ENCODE assay signal across 23 cellular contexts in genomic region chr7:51265066-51265907, GRCh38. TPM values are rescaled to one million over a fixed set of nuclear protein-coding genes. Genes with fewer than 3 reads are reported as not detected.
A peak's percentile ranks its signal among the peaks of the same experiment; 100 is the strongest.
DNase-seq lines count a peak whose midpoint lies in the region; ATAC-seq and TF ChIP-seq lines count a peak whose summit lies in the region.
"Had no signal": no experiment of that assay in that cellular context is flagged by ENCODE, and none has a peak within 500 bp of the region (broad histone marks: within the 10 kb centered on the region; RNA-seq: fewer than 3 reads in every experiment).

No MANE protein-coding gene starts in this region.

- peak overlapping the region in 50 of 59 donors; percentile 4 to 100 (median 60) for H3K27ac ChIP-seq in dorsolateral prefrontal cortex
- H3K27ac ChIP-seq: BLaER1 treated with 17β-estradiol and CSF1 and Interleukin-3, amounts not matched to agents 10 nM and 100 nM; uterus had no signal

- no peak overlapping the region for H3K4me3 Mint-ChIP-seq in stimulated activated naive CD8-positive, alpha-beta T cell treated with anti-CD3 and anti-CD28 coated beads, Interleukin-15, amount 100 ng/mL, for 72 hours
- H3K4me3 Mint-ChIP-seq in neural crest cell = no peak overlapping the region
- H3K4me3 Mint-ChIP-seq in type B pancreatic cell = no peak overlapping the region
- H3K4me3 Mint-ChIP-seq in activated CD8-positive, alpha-beta T cell treated with anti-CD3 and anti-CD28 coated beads, Interleukin-2, amount 10 ng/mL, durations not matched to agents 7 days and 5 days = no peak overlapping the region
- H3K4me3 Mint-ChIP-seq: activated naive CD4-positive, alpha-beta T cell treated with anti-CD3 and anti-CD28 coated beads, Interleukin-2, amount 50 U/mL, for 24 hours; central memory CD8-positive, alpha-beta T cell had no signal

- no peaks in the 10 kb centered on the region for H3K9me3 Mint-ChIP-seq in stimulated activated naive CD8-positive, alpha-beta T cell treated with anti-CD3 and anti-CD28 coated beads, Interleukin-15, amount 100 ng/mL, for 72 hours
- no peaks in the 10 kb centered on the region for H3K9me3 Mint-ChIP-seq in neural crest cell
- H3K9me3 Mint-ChIP-seq in type B pancreatic cell = no peaks in the 10 kb centered on the region
- H3K9me3 Mint-ChIP-seq in activated CD8-positive, alpha-beta T cell treated with anti-CD3 and anti-CD28 coated beads, Interleukin-2, amount 10 ng/mL, durations not matched to agents 7 days and 5 days (ENCODE audit: insufficient read depth) = no peaks in the 10 kb centered on the region
- H3K9me3 Mint-ChIP-seq: activated naive CD4-positive, alpha-beta T cell treated with anti-CD3 and anti-CD28 coated beads, Interleukin-2, amount 50 U/mL, for 24 hours; central memory CD8-positive, alpha-beta T cell had no signal

- ATAC-seq in stimulated activated naive CD8-positive, alpha-beta T cell treated with anti-CD3 and anti-CD28 coated beads, Interleukin-15, amount 100 ng/mL, for 72 hours = peak; percentile 5
- ATAC-seq in stimulated activated naive CD8-positive, alpha-beta T cell treated with anti-CD3 and anti-CD28 coated beads, Interleukin-15, Interleukin-2, amounts not matched to agents 100 U/mL and 50 U/mL, for 24 hours = no peak
- no peak for ATAC-seq in activated CD8-positive, alpha-beta T cell treated with anti-CD3 and anti-CD28 coated beads, Interleukin-2, amount 10 ng/mL, durations not matched to agents 7 days and 5 days
- ATAC-seq: right cardiac atrium had no signal

- H3K27me3 ChIP-seq in dorsolateral prefrontal cortex = no peaks in the 10 kb centered on the region
- H3K27me3 ChIP-seq: BLaER1 treated with 17β-estradiol and CSF1 and Interleukin-3, amounts not matched to agents 10 nM and 100 nM; uterus had no signal

- no peak overlapping the region for H3K4me3 ChIP-seq in dorsolateral prefrontal cortex
- H3K4me3 ChIP-seq: BLaER1 treated with 17β-estradiol and CSF1 and Interleukin-3, amounts not matched to agents 10 nM and 100 nM; uterus had no signal

- no peaks in the 10 kb centered on the region for H3K4me1 Mint-ChIP-seq in stimulated activated naive CD8-positive, alpha-beta T cell treated with anti-CD3 and anti-CD28 coated beads, Interleukin-15, amount 100 ng/mL, for 72 hours
- H3K4me1 Mint-ChIP-seq in neural crest cell (no peaks in the 10 kb centered on the region), type B pancreatic cell (ENCODE audit: unreplicated experiment) (peaks cover 23% of the 10 kb centered on the region)
- peaks cover 4% of the 10 kb centered on the region for H3K4me1 Mint-ChIP-seq in activated CD8-positive, alpha-beta T cell treated with anti-CD3 and anti-CD28 coated beads, Interleukin-2, amount 10 ng/mL, durations not matched to agents 7 days and 5 days (ENCODE audit: low read depth)
- H3K4me1 Mint-ChIP-seq: activated naive CD4-positive, alpha-beta T cell treated with anti-CD3 and anti-CD28 coated beads, Interleukin-2, amount 50 U/mL, for 24 hours; central memory CD8-positive, alpha-beta T cell had no signal

- no peak for DNase-seq in stimulated activated naive CD8-positive, alpha-beta T cell treated with anti-CD3 and anti-CD28 coated beads, Interleukin-15, amount 100 ng/mL, for 72 hours
- DNase-seq in stimulated activated naive CD8-positive, alpha-beta T cell treated with anti-CD3 and anti-CD28 coated beads, Interleukin-15, Interleukin-2, amounts not matched to agents 100 U/mL and 50 U/mL, for 24 hours = no peak
- DNase-seq in dorsolateral prefrontal cortex (no peak), neural crest cell (ENCODE audit: low read depth, low spot score) (no peak), type B pancreatic cell (ENCODE audit: extremely low spot score, unreplicated experiment) (no peak), HEK293T (ENCODE audit: extremely low spot score) (no peak), activated gamma-delta T cell treated with Interleukin-2 at 50 U/mL for 16 hours (no peak)
- DNase-seq in activated CD8-positive, alpha-beta T cell treated with anti-CD3 and anti-CD28 coated beads, Interleukin-2, amount 10 ng/mL, durations not matched to agents 7 days and 5 days = no peak
- DNase-seq: ACHN; activated CD4-positive, alpha-beta T cell treated with anti-CD3 and anti-CD28 coated beads for 4 hours; hypothalamus; KBM-7; mammary epithelial cell; MM.1S; NCI-H1417 treated with DMSO at 0.1 percent for 48 hours; OCI-M1; right cardiac atrium; T-helper 1 cell; uterus had no signal

- POLR2A ChIA-PET in HEK293T (lab: Yijun Ruan, JAX) = no interaction called here
- POLR2A ChIA-PET in activated CD8-positive, alpha-beta T cell treated with anti-CD3 and anti-CD28 coated beads, Interleukin-2, amount 10 ng/mL, durations not matched to agents 7 days and 5 days (lab: Charles Lee) = no interaction called here

- H3K27ac Mint-ChIP-seq in stimulated activated naive CD8-positive, alpha-beta T cell treated with anti-CD3 and anti-CD28 coated beads, Interleukin-15, amount 100 ng/mL, for 72 hours = no peak overlapping the region
- peak overlapping the region; percentile 12 for H3K27ac Mint-ChIP-seq in neural crest cell (ENCODE audit: unreplicated experiment)
- peak overlapping the region; percentile 56 for H3K27ac Mint-ChIP-seq in type B pancreatic cell
- H3K27ac Mint-ChIP-seq in activated CD8-positive, alpha-beta T cell treated with anti-CD3 and anti-CD28 coated beads, Interleukin-2, amount 10 ng/mL, durations not matched to agents 7 days and 5 days = no peak overlapping the region
- H3K27ac Mint-ChIP-seq: activated naive CD4-positive, alpha-beta T cell treated with anti-CD3 and anti-CD28 coated beads, Interleukin-2, amount 50 U/mL, for 24 hours had no signal

- CTCF ChIA-PET in HEK293T (lab: Yijun Ruan, JAX) = no interaction called here
- CTCF ChIA-PET in activated CD8-positive, alpha-beta T cell treated with anti-CD3 and anti-CD28 coated beads, Interleukin-2, amount 10 ng/mL, durations not matched to agents 7 days and 5 days (lab: Charles Lee) = no interaction called here

- no peaks in the 10 kb centered on the region for H3K27me3 Mint-ChIP-seq in stimulated activated naive CD8-positive, alpha-beta T cell treated with anti-CD3 and anti-CD28 coated beads, Interleukin-15, amount 100 ng/mL, for 72 hours
- peaks cover 2% of the 10 kb centered on the region for H3K27me3 Mint-ChIP-seq in neural crest cell (ENCODE audit: low read depth)
- no peaks in the 10 kb centered on the region for H3K27me3 Mint-ChIP-seq in type B pancreatic cell
- no peaks in the 10 kb centered on the region for H3K27me3 Mint-ChIP-seq in activated CD8-positive, alpha-beta T cell treated with anti-CD3 and anti-CD28 coated beads, Interleukin-2, amount 10 ng/mL, durations not matched to agents 7 days and 5 days (ENCODE audit: low read depth)
- H3K27me3 Mint-ChIP-seq: activated naive CD4-positive, alpha-beta T cell treated with anti-CD3 and anti-CD28 coated beads, Interleukin-2, amount 50 U/mL, for 24 hours had no signal

- no peak for TF ChIP-seq CTCF in dorsolateral prefrontal cortex (IDR thresholded peaks at IDR 0.05 in 54 of 56, conservative IDR thresholded peaks at IDR 0.05 in 2 of 56; ENCODE audit: low read depth in 1 of 56, partially characterized antibody in 56 of 56)
- TF ChIP-seq CTCF in neural crest cell (conservative IDR thresholded peaks at IDR 0.05) = no peak
- TF ChIP-seq CTCF in type B pancreatic cell (conservative IDR thresholded peaks at IDR 0.05) = no peak

- intact Hi-C loops in dorsolateral prefrontal cortex (cut with DNase I) = no loop called here

- H3K36me3 Mint-ChIP-seq in neural crest cell (ENCODE audit: low read depth) (no peaks in the 10 kb centered on the region), type B pancreatic cell (no peaks in the 10 kb centered on the region)
- H3K36me3 Mint-ChIP-seq in activated CD8-positive, alpha-beta T cell treated with anti-CD3 and anti-CD28 coated beads, Interleukin-2, amount 10 ng/mL, durations not matched to agents 7 days and 5 days (ENCODE audit: low read depth) = no peaks in the 10 kb centered on the region
- H3K36me3 Mint-ChIP-seq: activated naive CD4-positive, alpha-beta T cell treated with anti-CD3 and anti-CD28 coated beads, Interleukin-2, amount 50 U/mL, for 24 hours had no signal

TF ChIP-seq in HEK293T, 16 proteins besides CTCF, POLR2A, EP300 and RAD21:
- no peak for TF ChIP-seq ZNF384 (IDR thresholded peaks at IDR 0.05)
- TF ChIP-seq SUZ12 (IDR thresholded peaks at IDR 0.05) = no peak
- TF ChIP-seq L3MBTL2 (conservative IDR thresholded peaks at IDR 0.05) = no peak
- no peak for TF ChIP-seq CTBP1 (IDR thresholded peaks at IDR 0.05; ENCODE audit: borderline replicate concordance)
- TF ChIP-seq LEF1 (IDR thresholded peaks at IDR 0.05; ENCODE audit: borderline replicate concordance) = no peak
- TF ChIP-seq PKNOX1 (IDR thresholded peaks at IDR 0.05) = no peak
- no peak for TF ChIP-seq ARNT (IDR thresholded peaks at IDR 0.05)
- TF ChIP-seq ELF4 (IDR thresholded peaks at IDR 0.05) = no peak
- TF ChIP-seq BHLHE40 (IDR thresholded peaks at IDR 0.05; ENCODE audit: borderline replicate concordance) = no peak
- no peak for TF ChIP-seq SP1 (IDR thresholded peaks at IDR 0.05)
- no peak for TF ChIP-seq NFRKB (IDR thresholded peaks at IDR 0.05)
- no peak for TF ChIP-seq HDGF (IDR thresholded peaks at IDR 0.05; ENCODE audit: borderline replicate concordance)
- no peak for TF ChIP-seq FOXM1 (IDR thresholded peaks at IDR 0.05; ENCODE audit: borderline replicate concordance)
- no peak for TF ChIP-seq FOXA1 (IDR thresholded peaks at IDR 0.05)
- TF ChIP-seq TARDBP (IDR thresholded peaks at IDR 0.05) = no peak
- TF ChIP-seq FOXK2 (IDR thresholded peaks at IDR 0.05) = no peak

RNA-seq across cellular contexts. Expression of gene COBL, which starts 51.3 kb away (rescaled TPM):
- 100 to 1,000 TPM in 118 of 120 experiments, 10 to 100 TPM in 2; 94.0 to 204 (median 136) TPM for total RNA-seq in dorsolateral prefrontal cortex
- total RNA-seq in neural crest cell = 0.05 and 0.41 TPM in 2 replicates
- 25.7 and 47.1 TPM in 2 replicates for total RNA-seq in type B pancreatic cell (ENCODE audit: low replicate concordance)
- total RNA-seq in activated CD8-positive, alpha-beta T cell treated with anti-CD3 and anti-CD28 coated beads, Interleukin-2, amount 10 ng/mL, durations not matched to agents 7 days and 5 days = not detected
- total RNA-seq: fibroblast of villous mesenchyme had no signal

Comparison
In these comparisons a context has a peak if more than half of its experiments do, and no peak if none do; other contexts are left out.
1. H3K27ac Mint-ChIP-seq: peak in neural crest cell (single experiment) and type B pancreatic cell (single experiment); none in stimulated activated naive CD8-positive, alpha-beta T cell treated with anti-CD3 and anti-CD28 coated beads, Interleukin-15, amount 100 ng/mL, for 72 hours (0 of 2) and activated CD8-positive, alpha-beta T cell treated with anti-CD3 and anti-CD28 coated beads, Interleukin-2, amount 10 ng/mL, durations not matched to agents 7 days and 5 days (single experiment).
2. RNA of gene COBL, which starts 51.3 kb away (total RNA-seq): 94.0 to 204 TPM in dorsolateral prefrontal cortex and 25.7 to 47.1 TPM in type B pancreatic cell; 0.05 to 0.41 TPM in neural crest cell and not detected in activated CD8-positive, alpha-beta T cell treated with anti-CD3 and anti-CD28 coated beads, Interleukin-2, amount 10 ng/mL, durations not matched to agents 7 days and 5 days; every median in the first group is over 10 times any median in the second.